21 cellular contexts compared by ENCODE assay signal in genomic region chr2:122999258-122999657, GRCh38.
"Had no signal": no experiment of that assay in that cellular context is flagged by ENCODE, and none has a peak within 500 bp of the region (broad histone marks: within the 10 kb centered on the region; RNA-seq: fewer than 3 reads in every experiment).

No MANE protein-coding gene starts in this region.

- H3K4me1 ChIP-seq: body of pancreas, gastroesophageal sphincter, parathyroid adenoma, stomach, testis, upper lobe of right lung had no signal

- H3K79me2 ChIP-seq: parathyroid adenoma had no signal

- H3K27ac ChIP-seq: body of pancreas, gastroesophageal sphincter, neutrophil, parathyroid adenoma, stomach, testis, upper lobe of right lung had no signal

- H3K4me3 ChIP-seq: body of pancreas, gastroesophageal sphincter, mucosa of descending colon, stomach, testis, upper lobe of right lung had no signal

- H3K36me3 ChIP-seq: gastroesophageal sphincter, neutrophil, stomach, upper lobe of right lung had no signal

- H3K27me3 ChIP-seq: body of pancreas, gastroesophageal sphincter, neutrophil, stomach, testis, upper lobe of right lung had no signal

- H2AFZ ChIP-seq: parathyroid adenoma had no signal

- FAIRE-seq: colon, keratinocyte had no signal

- H3K9ac ChIP-seq: parathyroid adenoma had no signal

- ATAC-seq: activated CD8-positive, alpha-beta T cell treated with anti-CD3 and anti-CD28 coated beads for 36 hours; body of pancreas; gastroesophageal sphincter; left lobe of liver; mucosa of descending colon; naive thymus-derived CD4-positive, alpha-beta T cell; upper lobe of right lung had no signal

- DNase-seq: activated CD8-positive, alpha-beta memory T cell treated with anti-CD3 and anti-CD28 coated beads, Interleukin-2, amount 50 U/mL, for 48 hours; activated CD8-positive, alpha-beta T cell treated with anti-CD3 and anti-CD28 coated beads for 36 hours; activated naive CD8-positive, alpha-beta T cell treated with anti-CD3 and anti-CD28 coated beads for 36 hours; amygdala; body of pancreas; caudate nucleus; erythroblast; mammary epithelial cell; mucosa of descending colon; naive thymus-derived CD4-positive, alpha-beta T cell; stimulated activated CD4-positive, alpha-beta T cell treated with anti-CD3 and anti-CD28 coated beads, Interleukin-1b, Interleukin-23, amount 100 ng/mL, for 48 hours; stomach; T1000; testis; upper lobe of right lung had no signal

- H3K9me3 ChIP-seq: body of pancreas, gastroesophageal sphincter, neutrophil, testis, upper lobe of right lung had no signal
